Comparison of ENCODE assay signal across 11 cellular contexts in the genomic region with DNA sequence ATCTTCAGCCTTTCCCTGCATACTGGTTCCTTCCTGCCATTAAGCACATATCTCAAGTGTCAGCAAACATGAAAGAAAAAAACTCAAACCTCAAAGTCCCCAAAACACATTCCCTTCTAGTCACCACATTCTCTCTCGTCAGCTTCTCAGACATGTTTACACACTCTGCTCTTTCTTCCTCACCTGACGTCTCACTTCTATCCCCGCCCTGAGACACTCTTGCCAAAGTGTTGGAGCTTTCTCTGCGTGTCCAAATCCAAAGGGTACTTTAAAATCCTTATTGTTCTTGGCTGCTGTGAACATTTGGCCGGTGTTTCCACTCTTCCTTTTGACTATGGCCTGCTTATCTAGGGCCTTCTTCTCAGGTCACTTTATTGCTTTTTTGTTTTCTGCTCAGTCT. TPM values are rescaled to one million over a fixed set of nuclear protein-coding genes. Genes with fewer than 3 reads are reported as not detected.
DNase-seq lines count a peak whose midpoint lies in the region; ATAC-seq and TF ChIP-seq lines count a peak whose summit lies in the region.
"Had no signal": no experiment of that assay in that cellular context is flagged by ENCODE, and none has a peak within 500 bp of the region (broad histone marks: within the 10 kb centered on the region; RNA-seq: fewer than 3 reads in every experiment).

No MANE protein-coding gene starts in this region.

- no peak overlapping the region for H3K4me3 Mint-ChIP-seq in activated T-helper 1 cell treated with anti-CD3 and anti-CD28 coated beads, Interleukin-12 subunit alpha, Interleukin-12 subunit beta, Interleukin-2, Interleukin-4 antibody, amounts not matched to agents 30 ng/mL and 10 ng/mL and 1 ng/mL, durations not matched to agents 14 hours and 24 hours and 36 hours
- H3K4me3 Mint-ChIP-seq: CD8-positive, alpha-beta memory T cell had no signal

- H3K27me3 ChIP-seq in lower lobe of right lung (ENCODE audit: low read depth) (no peaks in the 10 kb centered on the region), upper lobe of right lung (no peaks in the 10 kb centered on the region)

- intact Hi-C loops in lower lobe of right lung (cut with DNase I) (no loop called here), upper lobe of right lung (cut with DNase I) (no loop called here)
- intact Hi-C loops in activated T-helper 1 cell treated with anti-CD3 and anti-CD28 coated beads, Interleukin-12 subunit alpha, Interleukin-12 subunit beta, Interleukin-2, Interleukin-4 antibody, amounts not matched to agents 30 ng/mL and 10 ng/mL and 1 ng/mL, durations not matched to agents 14 hours and 24 hours and 36 hours (cut with micrococcal nuclease), result no loop called here

- H3K36me3 ChIP-seq in lower lobe of right lung, result no peaks in the 10 kb centered on the region
- no peaks in the 10 kb centered on the region for H3K36me3 ChIP-seq in upper lobe of right lung

- H3K36me3 Mint-ChIP-seq in activated T-helper 1 cell treated with anti-CD3 and anti-CD28 coated beads, Interleukin-12 subunit alpha, Interleukin-12 subunit beta, Interleukin-2, Interleukin-4 antibody, amounts not matched to agents 30 ng/mL and 10 ng/mL and 1 ng/mL, durations not matched to agents 14 hours and 24 hours and 36 hours (ENCODE audit: low read depth), result no peaks in the 10 kb centered on the region
- H3K36me3 Mint-ChIP-seq: CD8-positive, alpha-beta memory T cell had no signal

- in situ Hi-C loops in ACHN (cut with HindIII; ENCODE audit: low pct_ligation_motif_present, low pct_unique_long_range_greater_than_20kb, low sequenced_read_pairs), result no loop called here

- H3K27ac ChIP-seq in lower lobe of right lung (no peak overlapping the region), upper lobe of right lung (no peak overlapping the region)
- H3K27ac ChIP-seq: GM23248 had no signal

- no peak overlapping the region for H3K4me3 ChIP-seq in Jurkat, Clone E6-1 (ENCODE audit: low read length)
- H3K4me3 ChIP-seq in lower lobe of right lung (no peak overlapping the region), upper lobe of right lung (no peak overlapping the region)
- H3K4me3 ChIP-seq: GM23248 had no signal

- peak; percentile 90 to 95 for ATAC-seq in lower lobe of right lung
- ATAC-seq in upper lobe of right lung, result peak; percentile 90
- ATAC-seq: HCT116 had no signal

- H3K4me1 ChIP-seq in lower lobe of right lung, result no peaks in the 10 kb centered on the region
- H3K4me1 ChIP-seq in upper lobe of right lung, result no peaks in the 10 kb centered on the region
- H3K4me1 ChIP-seq: Caco-2 had no signal

- no peaks in the 10 kb centered on the region for H3K27me3 Mint-ChIP-seq in activated T-helper 1 cell treated with anti-CD3 and anti-CD28 coated beads, Interleukin-12 subunit alpha, Interleukin-12 subunit beta, Interleukin-2, Interleukin-4 antibody, amounts not matched to agents 30 ng/mL and 10 ng/mL and 1 ng/mL, durations not matched to agents 14 hours and 24 hours and 36 hours (ENCODE audit: insufficient read depth)

- no peak overlapping the region for H3K27ac Mint-ChIP-seq in activated T-helper 1 cell treated with anti-CD3 and anti-CD28 coated beads, Interleukin-12 subunit alpha, Interleukin-12 subunit beta, Interleukin-2, Interleukin-4 antibody, amounts not matched to agents 30 ng/mL and 10 ng/mL and 1 ng/mL, durations not matched to agents 14 hours and 24 hours and 36 hours
- H3K27ac Mint-ChIP-seq: CD8-positive, alpha-beta memory T cell had no signal

- H3K4me1 Mint-ChIP-seq in activated T-helper 1 cell treated with anti-CD3 and anti-CD28 coated beads, Interleukin-12 subunit alpha, Interleukin-12 subunit beta, Interleukin-2, Interleukin-4 antibody, amounts not matched to agents 30 ng/mL and 10 ng/mL and 1 ng/mL, durations not matched to agents 14 hours and 24 hours and 36 hours (ENCODE audit: low read depth), result no peaks in the 10 kb centered on the region
- H3K4me1 Mint-ChIP-seq: CD8-positive, alpha-beta memory T cell had no signal

- TF ChIP-seq CTCF in lower lobe of right lung (IDR thresholded peaks at IDR 0.05) (no peak), upper lobe of right lung (IDR thresholded peaks at IDR 0.05) (no peak)

- H3K9me3 Mint-ChIP-seq in activated T-helper 1 cell treated with anti-CD3 and anti-CD28 coated beads, Interleukin-12 subunit alpha, Interleukin-12 subunit beta, Interleukin-2, Interleukin-4 antibody, amounts not matched to agents 30 ng/mL and 10 ng/mL and 1 ng/mL, durations not matched to agents 14 hours and 24 hours and 36 hours, result no peaks in the 10 kb centered on the region

- H3K9me3 ChIP-seq in lower lobe of right lung (no peaks in the 10 kb centered on the region), upper lobe of right lung (no peaks in the 10 kb centered on the region)

- DNase-seq in Jurkat, Clone E6-1 (ENCODE audit: low read depth, low spot score), result peak; percentile 42
- DNase-seq in NCI-H2029 treated with DMSO at 0.1 percent for 48 hours (lab: John Stamatoyannopoulos, UW), result peak; percentile 2
- DNase-seq in lower lobe of right lung, result no peak
- no peak for DNase-seq in upper lobe of right lung
- no peak for DNase-seq in ACHN
- no peak for DNase-seq in amygdala (lab: John Stamatoyannopoulos, UW)
- DNase-seq in activated T-helper 1 cell treated with anti-CD3 and anti-CD28 coated beads, Interleukin-12 subunit alpha, Interleukin-12 subunit beta, Interleukin-2, Interleukin-4 antibody, amounts not matched to agents 30 ng/mL and 10 ng/mL and 1 ng/mL, durations not matched to agents 14 hours and 24 hours and 36 hours (ENCODE audit: low spot score), result no peak
- DNase-seq: Caco-2; CD8-positive, alpha-beta memory T cell; GM23248 had no signal

RNA-seq across cellular contexts. Expression of a gene that starts 47.9 kb away (rescaled TPM):
- 2.1 TPM for polyA plus RNA-seq in Jurkat, Clone E6-1 (2012; ENCODE audit: insufficient read depth, insufficient read length)
- total RNA-seq in lower lobe of right lung (0.03 TPM), upper lobe of right lung (0.84 TPM)
- not detected in 2 replicates for total RNA-seq in activated T-helper 1 cell treated with anti-CD3 and anti-CD28 coated beads, Interleukin-12 subunit alpha, Interleukin-12 subunit beta, Interleukin-2, Interleukin-4 antibody, amounts not matched to agents 30 ng/mL and 10 ng/mL and 1 ng/mL, durations not matched to agents 14 hours and 24 hours and 36 hours
- total RNA-seq: Caco-2; CD8-positive, alpha-beta memory T cell had no signal
- polyA plus RNA-seq: CD8-positive, alpha-beta memory T cell had no signal

Comparison
In these comparisons a context has a peak if more than half of its experiments do, and no peak if none do; other contexts are left out.
1. DNase-seq: peak in Jurkat, Clone E6-1 (single experiment) and NCI-H2029 treated with DMSO at 0.1 percent for 48 hours (single experiment); none in lower lobe of right lung (single experiment), upper lobe of right lung (single experiment), ACHN (single experiment), amygdala (0 of 56) and activated T-helper 1 cell treated with anti-CD3 and anti-CD28 coated beads, Interleukin-12 subunit alpha, Interleukin-12 subunit beta, Interleukin-2, Interleukin-4 antibody, amounts not matched to agents 30 ng/mL and 10 ng/mL and 1 ng/mL, durations not matched to agents 14 hours and 24 hours and 36 hours (single experiment).